ENCODE assay signal across 1 cellular context in the genomic region with DNA sequence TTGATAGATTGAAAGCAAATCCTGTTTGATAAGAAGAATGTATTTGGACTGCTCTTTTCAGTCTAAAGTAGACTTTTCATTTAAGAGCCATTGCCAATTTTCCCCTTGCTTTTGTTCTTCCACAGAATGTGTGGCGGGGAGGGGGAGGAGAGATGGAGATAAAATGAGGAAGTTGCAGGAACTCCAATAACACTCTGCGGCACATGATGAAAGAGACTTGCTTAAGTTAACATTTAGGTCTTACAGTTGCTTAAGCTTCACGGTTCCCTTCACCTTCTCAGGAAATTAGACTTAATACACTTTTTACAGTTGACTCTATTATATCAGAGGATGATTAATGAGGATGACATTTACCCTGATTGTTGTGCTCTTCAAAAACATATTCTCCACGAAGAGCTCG.
TF ChIP-seq lines count a peak whose summit lies in the region.

No MANE protein-coding gene starts in this region.

TF ChIP-seq in GM23338, 12 proteins besides CTCF, POLR2A, EP300 and RAD21 (continued from another document):
- TF ChIP-seq ZNF462 (CRISPR knock-in tag; IDR thresholded peaks at IDR 0.05) (no peak), ZNF114 (CRISPR knock-in tag; IDR thresholded peaks at IDR 0.05) (no peak), POLR2AphosphoS5 (IDR thresholded peaks at IDR 0.05; ENCODE audit: low read depth) (no peak), NANOG (IDR thresholded peaks at IDR 0.05; ENCODE audit: borderline replicate concordance) (no peak), ZNF331 (CRISPR knock-in tag; IDR thresholded peaks at IDR 0.05; ENCODE audit: low read depth) (no peak), STAT1 (IDR thresholded peaks at IDR 0.05; ENCODE audit: unreplicated experiment) (no peak), JUNB (IDR thresholded peaks at IDR 0.05; ENCODE audit: unreplicated experiment) (no peak), EZH2phosphoT487 (IDR thresholded peaks at IDR 0.05; ENCODE audit: unreplicated experiment) (no peak), EZH2 (IDR thresholded peaks at IDR 0.05; ENCODE audit: low read depth, unreplicated experiment) (no peak), ETS1 (IDR thresholded peaks at IDR 0.05) (no peak)
- TF ChIP-seq, protein P1, sequence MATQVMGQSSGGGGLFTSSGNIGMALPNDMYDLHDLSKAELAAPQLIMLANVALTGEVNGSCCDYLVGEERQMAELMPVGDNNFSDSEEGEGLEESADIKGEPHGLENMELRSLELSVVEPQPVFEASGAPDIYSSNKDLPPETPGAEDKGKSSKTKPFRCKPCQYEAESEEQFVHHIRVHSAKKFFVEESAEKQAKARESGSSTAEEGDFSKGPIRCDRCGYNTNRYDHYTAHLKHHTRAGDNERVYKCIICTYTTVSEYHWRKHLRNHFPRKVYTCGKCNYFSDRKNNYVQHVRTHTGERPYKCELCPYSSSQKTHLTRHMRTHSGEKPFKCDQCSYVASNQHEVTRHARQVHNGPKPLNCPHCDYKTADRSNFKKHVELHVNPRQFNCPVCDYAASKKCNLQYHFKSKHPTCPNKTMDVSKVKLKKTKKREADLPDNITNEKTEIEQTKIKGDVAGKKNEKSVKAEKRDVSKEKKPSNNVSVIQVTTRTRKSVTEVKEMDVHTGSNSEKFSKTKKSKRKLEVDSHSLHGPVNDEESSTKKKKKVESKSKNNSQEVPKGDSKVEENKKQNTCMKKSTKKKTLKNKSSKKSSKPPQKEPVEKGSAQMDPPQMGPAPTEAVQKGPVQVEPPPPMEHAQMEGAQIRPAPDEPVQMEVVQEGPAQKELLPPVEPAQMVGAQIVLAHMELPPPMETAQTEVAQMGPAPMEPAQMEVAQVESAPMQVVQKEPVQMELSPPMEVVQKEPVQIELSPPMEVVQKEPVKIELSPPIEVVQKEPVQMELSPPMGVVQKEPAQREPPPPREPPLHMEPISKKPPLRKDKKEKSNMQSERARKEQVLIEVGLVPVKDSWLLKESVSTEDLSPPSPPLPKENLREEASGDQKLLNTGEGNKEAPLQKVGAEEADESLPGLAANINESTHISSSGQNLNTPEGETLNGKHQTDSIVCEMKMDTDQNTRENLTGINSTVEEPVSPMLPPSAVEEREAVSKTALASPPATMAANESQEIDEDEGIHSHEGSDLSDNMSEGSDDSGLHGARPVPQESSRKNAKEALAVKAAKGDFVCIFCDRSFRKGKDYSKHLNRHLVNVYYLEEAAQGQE (IDR thresholded peaks at IDR 0.05; ENCODE audit: unreplicated experiment) = no peak
